ENCODE assay signal across 2 cellular contexts in genomic region chr1:5348732-5349465, GRCh38.
A peak's percentile ranks its signal among the peaks of the same experiment; 100 is the strongest.
TF ChIP-seq lines count a peak whose summit lies in the region.

No MANE protein-coding gene starts in this region.

TF ChIP-seq in HEK293, 187 proteins besides CTCF, POLR2A, EP300 and RAD21 (continued from another document):
- TF ChIP-seq ZBTB26 (tag by site-specific recombination; optimal IDR thresholded peaks at IDR 0.05) (no peak), REST (tag by site-specific recombination; IDR thresholded peaks at IDR 0.05) (no peak), ZNF629 (tag by site-specific recombination; IDR thresholded peaks at IDR 0.05) (peak; percentile 92), ZNF473 (tag by site-specific recombination; IDR thresholded peaks at IDR 0.05) (no peak), PRDM10 (tag by site-specific recombination; IDR thresholded peaks at IDR 0.05) (no peak), ZNF280C (tag by site-specific recombination; IDR thresholded peaks at IDR 0.05) (no peak), ZNF785 (tag by site-specific recombination; IDR thresholded peaks at IDR 0.05) (no peak)

TF ChIP-seq in K562, 482 proteins besides CTCF, POLR2A, EP300 and RAD21 (continued from another document and continues in another):
- no peak for TF ChIP-seq PBX2 (CRISPR knock-in tag; IDR thresholded peaks at IDR 0.05; ENCODE audit: low read depth)
- TF ChIP-seq PBX2 (tag; conservative IDR thresholded peaks at IDR 0.05; ENCODE audit: low read depth): no peak
- no peak for TF ChIP-seq SREBF1 (IDR thresholded peaks at IDR 0.05; ENCODE audit: borderline replicate concordance, low read depth, low read length)
- no peak for TF ChIP-seq MCM5 (IDR thresholded peaks at IDR 0.05; ENCODE audit: low read depth)
- no peak for TF ChIP-seq EGR1 (conservative IDR thresholded peaks at IDR 0.05)
- no peak for TF ChIP-seq CREB3L1 (IDR thresholded peaks at IDR 0.05; ENCODE audit: borderline replicate concordance, low read depth)
- TF ChIP-seq PRMT5 (CRISPR knock-in tag; IDR thresholded peaks at IDR 0.05): no peak
- TF ChIP-seq SOX6 (IDR thresholded peaks at IDR 0.05): no peak
- no peak for TF ChIP-seq GMEB1 (CRISPR knock-in tag; IDR thresholded peaks at IDR 0.05)
- peak; percentile 51; the same call in 1 of the 2 replicates for TF ChIP-seq JUNB (CRISPR knock-in tag; conservative IDR thresholded peaks at IDR 0.05)
- TF ChIP-seq HDGF (IDR thresholded peaks at IDR 0.05): no peak
- no peak for TF ChIP-seq ZNF311 (CRISPR knock-in tag; IDR thresholded peaks at IDR 0.05)
- no peak for TF ChIP-seq SMAD2 (IDR thresholded peaks at IDR 0.05; ENCODE audit: low read depth, low read length)
- peak; percentile 61 for TF ChIP-seq ATF3 (IDR thresholded peaks at IDR 0.05)
- TF ChIP-seq ATF3 (CRISPR knock-in tag; conservative IDR thresholded peaks at IDR 0.05): no peak
- no peak for TF ChIP-seq ZNF77 (CRISPR knock-in tag; IDR thresholded peaks at IDR 0.05)
- no peak for TF ChIP-seq NFE2 (IDR thresholded peaks at IDR 0.05; ENCODE audit: low read depth)
- TF ChIP-seq RBM39 (optimal IDR thresholded peaks at IDR 0.05; ENCODE audit: low read depth, low read length): no peak
- no peak for TF ChIP-seq RFX7 (CRISPR knock-in tag; IDR thresholded peaks at IDR 0.05)
- no peak for TF ChIP-seq MITF (IDR thresholded peaks at IDR 0.05)
- no peak for TF ChIP-seq ZNF449 (CRISPR knock-in tag; IDR thresholded peaks at IDR 0.05)
- no peak for TF ChIP-seq JUND (IDR thresholded peaks at IDR 0.05; ENCODE audit: borderline replicate concordance, low read depth, low read length)
- TF ChIP-seq JUND (tag; IDR thresholded peaks at IDR 0.05; ENCODE audit: borderline replicate concordance, low read depth, low read length): peak; percentile 25; the same call in 1 of the 3 replicates
- TF ChIP-seq HMG20A (CRISPR knock-in tag; conservative IDR thresholded peaks at IDR 0.05): no peak
- peak; percentile 26; the same call in 1 of the 2 replicates for TF ChIP-seq NCOA1 (IDR thresholded peaks at IDR 0.05; ENCODE audit: low read depth)
- no peak for TF ChIP-seq GATAD2B (IDR thresholded peaks at IDR 0.05; ENCODE audit: borderline replicate concordance)
- no peak for TF ChIP-seq CBFA2T2 (conservative IDR thresholded peaks at IDR 0.05)
- TF ChIP-seq POLR2AphosphoS2 (IDR thresholded peaks at IDR 0.05; ENCODE audit: low read length): no peak
- no peak for TF ChIP-seq RNF2 (IDR thresholded peaks at IDR 0.05)
- TF ChIP-seq NCOR1 (IDR thresholded peaks at IDR 0.05): no peak
- no peak for TF ChIP-seq MBD1 (CRISPR knock-in tag; IDR thresholded peaks at IDR 0.05)
- no peak for TF ChIP-seq ZNF184 (CRISPR knock-in tag; IDR thresholded peaks at IDR 0.05)
- no peak for TF ChIP-seq ZHX1 (conservative IDR thresholded peaks at IDR 0.05; ENCODE audit: low read length)
- TF ChIP-seq HCFC1 (IDR thresholded peaks at IDR 0.05; ENCODE audit: low read depth, low read length): no peak
- TF ChIP-seq SMAD3 (CRISPR knock-in tag; conservative IDR thresholded peaks at IDR 0.05): no peak
- TF ChIP-seq SIN3B (IDR thresholded peaks at IDR 0.05; ENCODE audit: low read depth): no peak
- no peak for TF ChIP-seq GTF2A2 (tag; IDR thresholded peaks at IDR 0.05)
- 0 out of 3 replicates have a peak, but pooled peaks of 1 of the 2 experiments have one; percentile 25 for TF ChIP-seq CBX3 (IDR thresholded peaks at IDR 0.05; ENCODE audit: borderline replicate concordance in 1 of 2, low read length in 2 of 2)
- no peak for TF ChIP-seq ILF3 (IDR thresholded peaks at IDR 0.05; ENCODE audit: borderline replicate concordance)
- TF ChIP-seq NFYB (IDR thresholded peaks at IDR 0.05; ENCODE audit: extremely low read depth, insufficient read length): no peak
- TF ChIP-seq TBL1XR1 (IDR thresholded peaks at IDR 0.05; ENCODE audit: low read length in 2 of 2): no peak
- TF ChIP-seq TCF7 (IDR thresholded peaks at IDR 0.05; ENCODE audit: borderline replicate concordance): no peak
- TF ChIP-seq NR1H2 (CRISPR knock-in tag; IDR thresholded peaks at IDR 0.05): no peak
- no peak for TF ChIP-seq ZNF695 (CRISPR knock-in tag; IDR thresholded peaks at IDR 0.05)
- TF ChIP-seq ELF4 (CRISPR knock-in tag; IDR thresholded peaks at IDR 0.05): no peak
- no peak for TF ChIP-seq ARNT (IDR thresholded peaks at IDR 0.05)
- no peak for TF ChIP-seq ZNF263 (CRISPR knock-in tag; IDR thresholded peaks at IDR 0.05; ENCODE audit: borderline replicate concordance)
- TF ChIP-seq ZNF780A (CRISPR knock-in tag; IDR thresholded peaks at IDR 0.05): no peak
- TF ChIP-seq ZNF583 (CRISPR knock-in tag; IDR thresholded peaks at IDR 0.05): no peak
- TF ChIP-seq NCOA6 (IDR thresholded peaks at IDR 0.05): no peak
- TF ChIP-seq ZBTB12 (CRISPR knock-in tag; IDR thresholded peaks at IDR 0.05): peak; percentile 83
- TF ChIP-seq ATF1 (CRISPR knock-in tag; IDR thresholded peaks at IDR 0.05): no peak
- peak; percentile 95 for TF ChIP-seq ATF1 (tag; IDR thresholded peaks at IDR 0.05)
- no peak for TF ChIP-seq WHSC1 (IDR thresholded peaks at IDR 0.05; ENCODE audit: low read length)
- no peak for TF ChIP-seq BCOR (IDR thresholded peaks at IDR 0.05)
- peak; percentile 95 for TF ChIP-seq CREM (IDR thresholded peaks at IDR 0.05; ENCODE audit: low read depth)
- TF ChIP-seq LARP7 (IDR thresholded peaks at IDR 0.05): no peak
